26 cellular contexts compared by ENCODE assay signal in the genomic region with DNA sequence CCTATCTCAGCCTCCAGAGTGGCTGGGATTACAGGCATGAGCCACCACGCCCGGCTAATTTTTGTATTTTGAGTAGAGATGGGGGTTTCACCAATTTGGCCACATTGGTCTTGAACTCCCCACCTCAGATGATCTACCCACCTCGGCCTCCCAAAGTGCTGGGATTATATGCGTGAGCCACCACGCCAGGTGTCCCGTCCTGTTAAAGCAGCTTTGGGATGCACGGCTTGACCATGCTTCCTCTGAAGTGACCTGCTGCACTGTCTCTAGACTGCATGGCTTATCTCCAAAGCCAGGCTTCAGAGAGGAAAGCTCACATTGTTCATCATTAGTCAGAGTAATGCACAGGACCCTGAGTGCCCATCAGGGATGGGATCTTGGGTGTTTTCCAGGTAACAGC. TPM values are rescaled to one million over a fixed set of nuclear protein-coding genes. Genes with fewer than 3 reads are reported as not detected.
A peak's percentile ranks its signal among the peaks of the same experiment; 100 is the strongest.
DNase-seq lines count a peak whose midpoint lies in the region; ATAC-seq, FAIRE-seq and TF ChIP-seq lines count a peak whose summit lies in the region.
"Had no signal": no experiment of that assay in that cellular context is flagged by ENCODE, and none has a peak within 500 bp of the region (broad histone marks: within the 10 kb centered on the region; RNA-seq: fewer than 3 reads in every experiment).

No MANE protein-coding gene starts in this region.

- H3K36me3 ChIP-seq in upper lobe of right lung (no peaks in the 10 kb centered on the region), prostate gland (no peaks in the 10 kb centered on the region)
- H3K36me3 ChIP-seq: thoracic aorta had no signal

- H3K27me3 ChIP-seq in upper lobe of right lung: no peaks in the 10 kb centered on the region
- H3K27me3 ChIP-seq in prostate gland (replicated peaks; ENCODE audit: insufficient read depth): no peaks in the 10 kb centered on the region

- no peak for DNase-seq in stimulated activated naive CD8-positive, alpha-beta T cell treated with anti-CD3 and anti-CD28 coated beads, Interleukin-15, Interleukin-2, amounts not matched to agents 100 U/mL and 50 U/mL, for 24 hours
- no peak for DNase-seq in activated CD8-positive, alpha-beta T cell treated with anti-CD3 and anti-CD28 coated beads, Interleukin-2, amount 10 ng/mL, durations not matched to agents 7 days and 5 days
- no peak for DNase-seq in effector memory CD8-positive, alpha-beta T cell
- no peak for DNase-seq in foreskin fibroblast
- DNase-seq in RCC 7860 (ENCODE audit: low spot score): no peak
- no peak for DNase-seq in upper lobe of right lung
- no peak for DNase-seq in prostate gland (ENCODE audit: low spot score)
- DNase-seq: activated CD8-positive, alpha-beta memory T cell treated with anti-CD3 and anti-CD28 coated beads, Interleukin-2, amount 50 U/mL, for 4 hours; cerebellar nuclear complex; effector CD4-positive, alpha-beta T cell; erythroblast; foreskin melanocyte; hippocampal formation; left ventricle myocardium superior; midbrain; NCI-H1417; NCI-H2107; NCI-H526 had no signal

- no peak for FAIRE-seq in RCC 7860 (lab: Jason Lieb, UNC)
- FAIRE-seq: astrocyte had no signal

- H3K9me3 ChIP-seq in upper lobe of right lung: no peaks in the 10 kb centered on the region
- H3K9me3 ChIP-seq in prostate gland: no peaks in the 10 kb centered on the region
- H3K9me3 ChIP-seq: thoracic aorta had no signal

- POLR2A ChIA-PET in activated CD8-positive, alpha-beta T cell treated with anti-CD3 and anti-CD28 coated beads, Interleukin-2, amount 10 ng/mL, durations not matched to agents 7 days and 5 days (lab: Charles Lee): no interaction called here

- H3K4me3 ChIP-seq in foreskin fibroblast (ENCODE audit: low read depth in 1 of 2, low read length in 2 of 2) (no peak overlapping the region), upper lobe of right lung (no peak overlapping the region), prostate gland (no peak overlapping the region)
- H3K4me3 ChIP-seq: thoracic aorta had no signal

- no peak for TF ChIP-seq POLR2A in prostate gland (IDR thresholded peaks at IDR 0.05)

- H3K27me3 Mint-ChIP-seq in stimulated activated naive CD8-positive, alpha-beta T cell treated with anti-CD3 and anti-CD28 coated beads, Interleukin-15, Interleukin-2, amounts not matched to agents 100 ng/mL and 50 ng/mL, for 24 hours: no peaks in the 10 kb centered on the region
- H3K27me3 Mint-ChIP-seq in activated CD8-positive, alpha-beta T cell treated with anti-CD3 and anti-CD28 coated beads, Interleukin-2, amount 10 ng/mL, durations not matched to agents 7 days and 5 days (ENCODE audit: low read depth): no peaks in the 10 kb centered on the region
- H3K27me3 Mint-ChIP-seq in effector memory CD8-positive, alpha-beta T cell: no peaks in the 10 kb centered on the region
- H3K27me3 Mint-ChIP-seq: IgD-negative memory B cell, progenitor cell of endocrine pancreas had no signal

- ATAC-seq in stimulated activated naive CD8-positive, alpha-beta T cell treated with anti-CD3 and anti-CD28 coated beads, Interleukin-15, Interleukin-2, amounts not matched to agents 100 U/mL and 50 U/mL, for 24 hours: no peak
- ATAC-seq in activated CD8-positive, alpha-beta T cell treated with anti-CD3 and anti-CD28 coated beads, Interleukin-2, amount 10 ng/mL, durations not matched to agents 7 days and 5 days: no peak
- no peak for ATAC-seq in effector memory CD8-positive, alpha-beta T cell (replicated peaks)
- ATAC-seq in upper lobe of right lung: no peak
- ATAC-seq: activated CD4-positive, CD25-positive, alpha-beta regulatory T cell treated with anti-CD3 and anti-CD28 coated beads, Interleukin-2, amount 50 U/mL, for 24 hours had no signal

- no peaks in the 10 kb centered on the region for H3K9me3 Mint-ChIP-seq in stimulated activated naive CD8-positive, alpha-beta T cell treated with anti-CD3 and anti-CD28 coated beads, Interleukin-15, Interleukin-2, amounts not matched to agents 100 ng/mL and 50 ng/mL, for 24 hours
- H3K9me3 Mint-ChIP-seq in activated CD8-positive, alpha-beta T cell treated with anti-CD3 and anti-CD28 coated beads, Interleukin-2, amount 10 ng/mL, durations not matched to agents 7 days and 5 days (ENCODE audit: insufficient read depth): no peaks in the 10 kb centered on the region
- no peaks in the 10 kb centered on the region for H3K9me3 Mint-ChIP-seq in effector memory CD8-positive, alpha-beta T cell
- H3K9me3 Mint-ChIP-seq: IgD-negative memory B cell, neural crest cell had no signal

- TF ChIP-seq CTCF in foreskin fibroblast (IDR thresholded peaks at IDR 0.05; ENCODE audit: low read depth, low read length) (no peak), upper lobe of right lung (IDR thresholded peaks at IDR 0.05) (no peak), prostate gland (IDR thresholded peaks at IDR 0.05) (no peak)

- peak overlapping the region; percentile 80 for H3K27ac Mint-ChIP-seq in stimulated activated naive CD8-positive, alpha-beta T cell treated with anti-CD3 and anti-CD28 coated beads, Interleukin-15, Interleukin-2, amounts not matched to agents 100 ng/mL and 50 ng/mL, for 24 hours
- peak overlapping the region; percentile 84 for H3K27ac Mint-ChIP-seq in activated CD8-positive, alpha-beta T cell treated with anti-CD3 and anti-CD28 coated beads, Interleukin-2, amount 10 ng/mL, durations not matched to agents 7 days and 5 days
- H3K27ac Mint-ChIP-seq in effector memory CD8-positive, alpha-beta T cell: peak overlapping the region; percentile 91 to 92
- H3K27ac Mint-ChIP-seq: IgD-negative memory B cell, progenitor cell of endocrine pancreas had no signal

- CTCF ChIA-PET in activated CD8-positive, alpha-beta T cell treated with anti-CD3 and anti-CD28 coated beads, Interleukin-2, amount 10 ng/mL, durations not matched to agents 7 days and 5 days (lab: Charles Lee): interaction anchor here (1.1 kb wide), 1 partner anchor 23 kb away, joined by 3 read pairs; no protein-coding TSS in a partner anchor

- H3K4me1 ChIP-seq in upper lobe of right lung (peaks cover 6% of the 10 kb centered on the region), prostate gland (replicated peaks) (no peaks in the 10 kb centered on the region)

- H3K36me3 Mint-ChIP-seq in stimulated activated naive CD8-positive, alpha-beta T cell treated with anti-CD3 and anti-CD28 coated beads, Interleukin-15, Interleukin-2, amounts not matched to agents 100 ng/mL and 50 ng/mL, for 24 hours (ENCODE audit: low read depth): peaks cover 61% of the 10 kb centered on the region
- H3K36me3 Mint-ChIP-seq in activated CD8-positive, alpha-beta T cell treated with anti-CD3 and anti-CD28 coated beads, Interleukin-2, amount 10 ng/mL, durations not matched to agents 7 days and 5 days (ENCODE audit: low read depth): peaks cover 87% of the 10 kb centered on the region
- peaks cover 69% of the 10 kb centered on the region for H3K36me3 Mint-ChIP-seq in effector memory CD8-positive, alpha-beta T cell (ENCODE audit: insufficient read depth)

- intact Hi-C loops in upper lobe of right lung (cut with DNase I) (no loop called here), prostate gland (cut with DNase I) (no loop called here)

- H3K4me1 Mint-ChIP-seq in stimulated activated naive CD8-positive, alpha-beta T cell treated with anti-CD3 and anti-CD28 coated beads, Interleukin-15, Interleukin-2, amounts not matched to agents 100 ng/mL and 50 ng/mL, for 24 hours (ENCODE audit: low read depth): peaks cover 93% of the 10 kb centered on the region
- peaks cover 96% of the 10 kb centered on the region for H3K4me1 Mint-ChIP-seq in activated CD8-positive, alpha-beta T cell treated with anti-CD3 and anti-CD28 coated beads, Interleukin-2, amount 10 ng/mL, durations not matched to agents 7 days and 5 days (ENCODE audit: low read depth)
- peaks cover 75 to 83% of the 10 kb centered on the region in 2 donors for H3K4me1 Mint-ChIP-seq in effector memory CD8-positive, alpha-beta T cell (ENCODE audit: low read depth in 2 of 2)

- no peak overlapping the region for H3K27ac ChIP-seq in upper lobe of right lung
- H3K27ac ChIP-seq in prostate gland: no peak overlapping the region
- H3K27ac ChIP-seq: thoracic aorta had no signal

- WGBS in prostate gland: 95% methylated on average over 7 of the region's 7 CpGs

- no peak overlapping the region for H3K4me3 Mint-ChIP-seq in stimulated activated naive CD8-positive, alpha-beta T cell treated with anti-CD3 and anti-CD28 coated beads, Interleukin-15, Interleukin-2, amounts not matched to agents 100 ng/mL and 50 ng/mL, for 24 hours
- no peak overlapping the region for H3K4me3 Mint-ChIP-seq in activated CD8-positive, alpha-beta T cell treated with anti-CD3 and anti-CD28 coated beads, Interleukin-2, amount 10 ng/mL, durations not matched to agents 7 days and 5 days
- H3K4me3 Mint-ChIP-seq in effector memory CD8-positive, alpha-beta T cell: peak overlapping the region; percentile 10 to 48
- H3K4me3 Mint-ChIP-seq: CD14-positive monocyte, IgD-negative memory B cell, neural crest cell had no signal

RNA-seq across cellular contexts. Expression of a gene that starts 45.4 kb away (rescaled TPM):
- 100 to 1,000 TPM; 314 to 321 TPM for total RNA-seq in activated CD8-positive, alpha-beta T cell treated with anti-CD3 and anti-CD28 coated beads, Interleukin-2, amount 10 ng/mL, durations not matched to agents 7 days and 5 days
- 46.2 TPM for total RNA-seq in upper lobe of right lung
- 10 to 100 TPM; 17.1 to 52.7 TPM for total RNA-seq in prostate gland

Comparison
In these comparisons a context has a peak if more than half of its experiments do, and no peak if none do; other contexts are left out.
1. H3K4me3 Mint-ChIP-seq: peak in effector memory CD8-positive, alpha-beta T cell (2 of 2); none in stimulated activated naive CD8-positive, alpha-beta T cell treated with anti-CD3 and anti-CD28 coated beads, Interleukin-15, Interleukin-2, amounts not matched to agents 100 ng/mL and 50 ng/mL, for 24 hours (single experiment) and activated CD8-positive, alpha-beta T cell treated with anti-CD3 and anti-CD28 coated beads, Interleukin-2, amount 10 ng/mL, durations not matched to agents 7 days and 5 days (single experiment).
2. Peak in every context shown above with its lines, with median percentiles within 50 percentile points of each other: H3K27ac Mint-ChIP-seq.